Comparison of ENCODE assay signal across 10 cellular contexts in genomic region chr6:169905041-169905807, GRCh38.
DNase-seq lines count a peak whose midpoint lies in the region; ATAC-seq and TF ChIP-seq lines count a peak whose summit lies in the region.
"Had no signal": no experiment of that assay in that cellular context is flagged by ENCODE, and none has a peak within 500 bp of the region (broad histone marks: within the 10 kb centered on the region; RNA-seq: fewer than 3 reads in every experiment).

No MANE protein-coding gene starts in this region.

- H3K27ac ChIP-seq in lung (ENCODE audit: low read depth in 1 of 2, low read length in 1 of 2) (peak overlapping the region in 1 of 2 donors; percentile 15), aorta (ENCODE audit: low read depth in 1 of 2, low read length in 2 of 2) (no peak overlapping the region)

- peaks cover 0 to 5% of the 10 kb centered on the region in 2 donors for H3K9me3 ChIP-seq in lung (ENCODE audit: control insufficient read depth in 2 of 2, insufficient read depth in 1 of 2, low read length in 1 of 2)
- no peaks in the 10 kb centered on the region for H3K9me3 ChIP-seq in aorta (ENCODE audit: control insufficient read depth, low read length)

- ATAC-seq in Right ventricle myocardium inferior (peak; percentile 39), lung (ENCODE audit: insufficient read depth, low FRiP score) (no peak), aorta (ENCODE audit: low FRiP score) (peak; percentile 76)

- TF ChIP-seq CTCF in lung (IDR thresholded peaks at IDR 0.05; ENCODE audit: control extremely low read depth, extremely low read depth): no peak

- intact Hi-C loops in Right ventricle myocardium inferior (cut with DNase I) (loop anchor here (5.0 kb wide), 1 partner anchor 53 kb away; no protein-coding TSS in a partner anchor), cardiac septum (cut with DNase I) (loop anchor here (5.0 kb wide), 1 partner anchor 53 kb away; no protein-coding TSS in a partner anchor), aorta (cut with DNase I) (no loop called here)

- DNase-seq in Right ventricle myocardium inferior (ENCODE audit: missing footprints) (no peak), cardiac septum (ENCODE audit: low spot score) (no peak), dermis microvascular lymphatic vessel endothelial cell (ENCODE audit: low read depth in 2 of 2) (peak; percentile 98), lung (ENCODE audit: low spot score) (peak; percentile 37), aorta (no peak), NCI-H1436 treated with DMSO at 0.1 percent for 48 hours (lab: John Stamatoyannopoulos, UW) (no peak), 8988T (no peak), foreskin melanocyte (no peak)
- DNase-seq: stimulated activated naive CD4-positive, alpha-beta T cell treated with Interleukin-2 at 50 U/mL for 16 hours had no signal

- H3K4me1 ChIP-seq in lung (ENCODE audit: control insufficient read depth in 2 of 2, insufficient read depth in 2 of 2, low read length in 2 of 2) (peaks cover 0 to 24% of the 10 kb centered on the region in 2 donors), aorta (ENCODE audit: control insufficient read depth in 1 of 2, insufficient read depth in 2 of 2, low read length in 2 of 2) (no peaks in the 10 kb centered on the region)

- H3K36me3 ChIP-seq in lung (ENCODE audit: control insufficient read depth in 2 of 2, insufficient read depth in 2 of 2, low read length in 2 of 2) (no peaks in the 10 kb centered on the region), aorta (ENCODE audit: control insufficient read depth in 1 of 2, insufficient read depth in 2 of 2, low read length in 1 of 2) (no peaks in the 10 kb centered on the region)

- WGBS in lung, 2 donors: 58 to 70% methylated on average over 20 of the region's 20 CpGs
- WGBS in aorta, 2 donors: 49 to 51% methylated on average over 20 of the region's 20 CpGs

- H3K4me3 ChIP-seq in lung: no peak overlapping the region
- H3K4me3 ChIP-seq in aorta (ENCODE audit: low read length in 2 of 2): no peak overlapping the region
- H3K4me3 ChIP-seq: skin epidermis had no signal

- H3K27me3 ChIP-seq in lung (ENCODE audit: control insufficient read depth, insufficient read depth): no peaks in the 10 kb centered on the region
- H3K27me3 ChIP-seq in aorta (ENCODE audit: control insufficient read depth in 1 of 2, insufficient read depth in 2 of 2, low read length in 1 of 2): no peaks in the 10 kb centered on the region

Comparison
In these comparisons a context has a peak if more than half of its experiments do, and no peak if none do; other contexts are left out.
1. DNase-seq: peak in dermis microvascular lymphatic vessel endothelial cell (2 of 2) and lung (single experiment); none in Right ventricle myocardium inferior (single experiment), cardiac septum (single experiment), aorta (0 of 2), NCI-H1436 treated with DMSO at 0.1 percent for 48 hours (single experiment), 8988T (single experiment) and foreskin melanocyte (single experiment).
2. intact Hi-C loops: an anchor here in Right ventricle myocardium inferior (5.0 kb wide) and cardiac septum (5.0 kb wide); none called in aorta.